Comparison of ENCODE assay signal across 17 cellular contexts in genomic region chr1:5393591-5393990, GRCh38.
A peak's percentile ranks its signal among the peaks of the same experiment; 100 is the strongest.
DNase-seq lines count a peak whose midpoint lies in the region; TF ChIP-seq lines count a peak whose summit lies in the region.
"Had no signal": no experiment of that assay in that cellular context is flagged by ENCODE, and none has a peak within 500 bp of the region (broad histone marks: within the 10 kb centered on the region; RNA-seq: fewer than 3 reads in every experiment).

No MANE protein-coding gene starts in this region.

- no peaks in the 10 kb centered on the region for H3K36me3 ChIP-seq in neuronal stem cell (replicated peaks in 1 of 2; ENCODE audit: control insufficient read depth in 2 of 2, insufficient read depth in 2 of 2, low read length in 2 of 2)
- H3K36me3 ChIP-seq: BLaER1 treated with 17β-estradiol and CSF1 and Interleukin-3, amounts not matched to agents 10 nM and 100 nM had no signal

- no peaks in the 10 kb centered on the region for H3K27me3 ChIP-seq in neuronal stem cell (ENCODE audit: control insufficient read depth in 3 of 3, insufficient read depth in 3 of 3, low read depth in 1 of 3, low read length in 3 of 3)
- H3K27me3 ChIP-seq: BLaER1 treated with 17β-estradiol and CSF1 and Interleukin-3, amounts not matched to agents 10 nM and 100 nM had no signal

- WGBS in neuronal stem cell (ENCODE audit: extremely low coverage in 2 of 2, insufficient read length in 2 of 2, insufficient replicate concordance in 1 of 2), 2 donors: no CpG with 5 or more reads among the region's 8 CpGs

- H2BK5ac ChIP-seq in neuronal stem cell (ENCODE audit: low read length): no peak overlapping the region

- H3K4me2 ChIP-seq in neuronal stem cell (ENCODE audit: insufficient read depth, low read length, poor library complexity, severe bottlenecking): no peak overlapping the region
- H3K4me2 ChIP-seq: BLaER1 treated with 17β-estradiol and CSF1 and Interleukin-3, amounts not matched to agents 10 nM and 100 nM; GM23338 had no signal

- H2AFZ ChIP-seq in neuronal stem cell (ENCODE audit: low read length): no peak overlapping the region
- H2AFZ ChIP-seq: GM23338 had no signal

- H2AK5ac ChIP-seq in neuronal stem cell (ENCODE audit: low read depth, low read length): no peak overlapping the region

- H3K4me3 ChIP-seq in neuronal stem cell (ENCODE audit: low read length in 2 of 2): no peak overlapping the region
- H3K4me3 ChIP-seq: BLaER1 treated with 17β-estradiol and CSF1 and Interleukin-3, amounts not matched to agents 10 nM and 100 nM; GM12878; GM23338; K562 had no signal

- no peak overlapping the region for H3K4me3 Mint-ChIP-seq in progenitor cell of endocrine pancreas (ENCODE audit: low read depth)
- H3K4me3 Mint-ChIP-seq: B cell; CD8-positive, alpha-beta memory T cell; GM23338 had no signal

- no peaks in the 10 kb centered on the region for H3K9me3 Mint-ChIP-seq in progenitor cell of endocrine pancreas (ENCODE audit: low read depth)
- H3K9me3 Mint-ChIP-seq: CD8-positive, alpha-beta memory T cell; GM23338 had no signal

- H3K23ac ChIP-seq in neuronal stem cell (ENCODE audit: low read depth, low read length, poor library complexity): no peak overlapping the region

- no peak overlapping the region for H4K8ac ChIP-seq in neuronal stem cell (ENCODE audit: low read depth, low read length)

- H3K14ac ChIP-seq in neuronal stem cell (ENCODE audit: low read length): no peak overlapping the region

- H2BK120ac ChIP-seq in neuronal stem cell (ENCODE audit: low read depth, low read length): no peak overlapping the region

- no peaks in the 10 kb centered on the region for H3K79me1 ChIP-seq in neuronal stem cell (ENCODE audit: low read depth, low read length)

- peak overlapping the region; percentile 6 for H3K18ac ChIP-seq in neuronal stem cell (ENCODE audit: low read length)

- H3K27ac Mint-ChIP-seq in progenitor cell of endocrine pancreas: peak overlapping the region; percentile 46
- H3K27ac Mint-ChIP-seq: B cell, GM23338 had no signal

- no peak for TF ChIP-seq CTCF in progenitor cell of endocrine pancreas (IDR thresholded peaks at IDR 0.05; ENCODE audit: unreplicated experiment)

- H4K91ac ChIP-seq in neuronal stem cell (ENCODE audit: low read depth, low read length, poor library complexity): no peak overlapping the region

- peak; percentile 4 for DNase-seq in NCI-H748 (lab: John Stamatoyannopoulos, UW; ENCODE audit: unreplicated experiment)
- DNase-seq in NCI-H748 treated with DMSO at 0.1 percent for 48 hours (lab: John Stamatoyannopoulos, UW): no peak
- DNase-seq in ELF-1 (ENCODE audit: low read depth, low spot score): peak; percentile 41
- no peak for DNase-seq in neuronal stem cell (ENCODE audit: low spot score)
- DNase-seq in progenitor cell of endocrine pancreas (ENCODE audit: low spot score, unreplicated experiment): no peak
- no peak for DNase-seq in activated effector memory CD4-positive, alpha-beta T cell treated with anti-CD3 and anti-CD28 coated beads, Interleukin-2, amount 50 U/mL, for 16 hours
- no peak for DNase-seq in activated CD4-positive, CD25-positive, alpha-beta regulatory T cell treated with anti-CD3 and anti-CD28 coated beads, Interleukin-2, amount 50 U/mL, for 72 hours
- DNase-seq: Caco-2; CD8-positive, alpha-beta memory T cell; DMS79 treated with DMSO at 0.1 percent for 48 hours; HCEC 1CT; IMR-90 had no signal

- no peaks in the 10 kb centered on the region for H3K36me3 Mint-ChIP-seq in progenitor cell of endocrine pancreas (ENCODE audit: insufficient read depth)

- H3K4me1 Mint-ChIP-seq in progenitor cell of endocrine pancreas (ENCODE audit: low read depth): no peaks in the 10 kb centered on the region
- H3K4me1 Mint-ChIP-seq: B cell, GM23338 had no signal

- H3K4ac ChIP-seq in neuronal stem cell (ENCODE audit: low read length): no peak overlapping the region

- peaks cover 14% of the 10 kb centered on the region for H3K27me3 Mint-ChIP-seq in progenitor cell of endocrine pancreas

- H3K9me3 ChIP-seq in neuronal stem cell (replicated peaks in 1 of 2; ENCODE audit: control insufficient read depth in 2 of 2, insufficient read depth in 1 of 2, low read depth in 1 of 2, low read length in 2 of 2): no peaks in the 10 kb centered on the region
- H3K9me3 ChIP-seq: Caco-2 had no signal

- no peak overlapping the region for H2BK15ac ChIP-seq in neuronal stem cell (ENCODE audit: low read length)

- H3K4me1 ChIP-seq in neuronal stem cell (ENCODE audit: control insufficient read depth in 2 of 2, insufficient read depth in 1 of 2, low read depth in 1 of 2, low read length in 2 of 2): peaks cover 0 to 2% of the 10 kb centered on the region in 2 donors
- H3K4me1 ChIP-seq: Caco-2 had no signal

- no peak overlapping the region for H3K9ac ChIP-seq in neuronal stem cell (ENCODE audit: low read depth, low read length, poor library complexity)
- H3K9ac ChIP-seq: BLaER1 treated with 17β-estradiol and CSF1 and Interleukin-3, amounts not matched to agents 10 nM and 100 nM had no signal

- no peak overlapping the region for H2BK12ac ChIP-seq in neuronal stem cell (ENCODE audit: low read length)

- no peak overlapping the region for H3K27ac ChIP-seq in neuronal stem cell (replicated peaks; ENCODE audit: low read length)
- H3K27ac ChIP-seq: BLaER1 treated with 17β-estradiol and CSF1 and Interleukin-3, amounts not matched to agents 10 nM and 100 nM had no signal

Comparison
In these comparisons a context has a peak if more than half of its experiments do, and no peak if none do; other contexts are left out.
1. DNase-seq: peak in NCI-H748 (single experiment) and ELF-1 (single experiment); none in NCI-H748 treated with DMSO at 0.1 percent for 48 hours (single experiment), neuronal stem cell (single experiment), progenitor cell of endocrine pancreas (single experiment), activated effector memory CD4-positive, alpha-beta T cell treated with anti-CD3 and anti-CD28 coated beads, Interleukin-2, amount 50 U/mL, for 16 hours (single experiment) and activated CD4-positive, CD25-positive, alpha-beta regulatory T cell treated with anti-CD3 and anti-CD28 coated beads, Interleukin-2, amount 50 U/mL, for 72 hours (single experiment).